ENCODE assay signal across 1 cellular context in the genomic region with DNA sequence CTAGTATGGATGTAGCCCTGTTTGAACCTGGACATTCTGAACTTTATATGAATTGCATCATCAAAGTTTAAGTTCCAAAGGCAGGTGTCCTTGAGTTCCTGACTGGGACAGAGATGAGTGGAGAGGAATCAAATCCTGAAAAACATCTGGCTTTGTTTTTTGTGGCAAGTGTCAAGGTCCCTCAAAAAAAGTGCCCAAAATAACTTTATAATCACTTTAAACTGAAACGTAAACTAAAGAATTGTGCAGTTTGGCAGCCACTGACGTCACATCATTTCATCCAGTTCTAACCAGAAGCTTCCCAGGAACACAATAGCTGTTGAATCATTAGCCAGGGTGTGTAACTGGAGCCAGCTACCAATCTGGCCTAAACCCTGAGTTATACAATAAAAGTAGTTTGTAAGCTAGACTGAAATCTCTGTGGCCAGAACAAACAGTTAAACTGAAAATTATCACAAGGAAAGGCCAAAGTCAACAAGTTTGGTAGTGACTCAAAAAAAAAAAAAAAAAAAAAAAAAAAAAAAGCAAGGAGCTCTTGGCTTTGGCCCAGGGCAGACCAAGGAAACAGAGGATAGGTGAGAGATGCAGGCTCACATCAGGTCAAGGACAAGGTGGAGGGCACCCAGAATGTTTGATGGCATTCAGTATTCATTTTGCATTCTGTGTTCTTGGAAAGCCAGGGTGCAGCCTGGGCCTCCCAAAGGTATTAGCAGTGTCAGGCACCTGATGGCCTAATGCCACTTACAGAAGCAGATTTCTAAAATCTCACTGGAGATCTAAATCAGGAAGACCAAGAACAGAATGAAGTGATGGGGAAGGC.
TF ChIP-seq lines count a peak whose summit lies in the region.

No MANE protein-coding gene starts in this region.

TF ChIP-seq in HepG2, 621 proteins besides CTCF, POLR2A, EP300 and RAD21 (continued from another document and continues in another):
- TF ChIP-seq, protein P1, sequence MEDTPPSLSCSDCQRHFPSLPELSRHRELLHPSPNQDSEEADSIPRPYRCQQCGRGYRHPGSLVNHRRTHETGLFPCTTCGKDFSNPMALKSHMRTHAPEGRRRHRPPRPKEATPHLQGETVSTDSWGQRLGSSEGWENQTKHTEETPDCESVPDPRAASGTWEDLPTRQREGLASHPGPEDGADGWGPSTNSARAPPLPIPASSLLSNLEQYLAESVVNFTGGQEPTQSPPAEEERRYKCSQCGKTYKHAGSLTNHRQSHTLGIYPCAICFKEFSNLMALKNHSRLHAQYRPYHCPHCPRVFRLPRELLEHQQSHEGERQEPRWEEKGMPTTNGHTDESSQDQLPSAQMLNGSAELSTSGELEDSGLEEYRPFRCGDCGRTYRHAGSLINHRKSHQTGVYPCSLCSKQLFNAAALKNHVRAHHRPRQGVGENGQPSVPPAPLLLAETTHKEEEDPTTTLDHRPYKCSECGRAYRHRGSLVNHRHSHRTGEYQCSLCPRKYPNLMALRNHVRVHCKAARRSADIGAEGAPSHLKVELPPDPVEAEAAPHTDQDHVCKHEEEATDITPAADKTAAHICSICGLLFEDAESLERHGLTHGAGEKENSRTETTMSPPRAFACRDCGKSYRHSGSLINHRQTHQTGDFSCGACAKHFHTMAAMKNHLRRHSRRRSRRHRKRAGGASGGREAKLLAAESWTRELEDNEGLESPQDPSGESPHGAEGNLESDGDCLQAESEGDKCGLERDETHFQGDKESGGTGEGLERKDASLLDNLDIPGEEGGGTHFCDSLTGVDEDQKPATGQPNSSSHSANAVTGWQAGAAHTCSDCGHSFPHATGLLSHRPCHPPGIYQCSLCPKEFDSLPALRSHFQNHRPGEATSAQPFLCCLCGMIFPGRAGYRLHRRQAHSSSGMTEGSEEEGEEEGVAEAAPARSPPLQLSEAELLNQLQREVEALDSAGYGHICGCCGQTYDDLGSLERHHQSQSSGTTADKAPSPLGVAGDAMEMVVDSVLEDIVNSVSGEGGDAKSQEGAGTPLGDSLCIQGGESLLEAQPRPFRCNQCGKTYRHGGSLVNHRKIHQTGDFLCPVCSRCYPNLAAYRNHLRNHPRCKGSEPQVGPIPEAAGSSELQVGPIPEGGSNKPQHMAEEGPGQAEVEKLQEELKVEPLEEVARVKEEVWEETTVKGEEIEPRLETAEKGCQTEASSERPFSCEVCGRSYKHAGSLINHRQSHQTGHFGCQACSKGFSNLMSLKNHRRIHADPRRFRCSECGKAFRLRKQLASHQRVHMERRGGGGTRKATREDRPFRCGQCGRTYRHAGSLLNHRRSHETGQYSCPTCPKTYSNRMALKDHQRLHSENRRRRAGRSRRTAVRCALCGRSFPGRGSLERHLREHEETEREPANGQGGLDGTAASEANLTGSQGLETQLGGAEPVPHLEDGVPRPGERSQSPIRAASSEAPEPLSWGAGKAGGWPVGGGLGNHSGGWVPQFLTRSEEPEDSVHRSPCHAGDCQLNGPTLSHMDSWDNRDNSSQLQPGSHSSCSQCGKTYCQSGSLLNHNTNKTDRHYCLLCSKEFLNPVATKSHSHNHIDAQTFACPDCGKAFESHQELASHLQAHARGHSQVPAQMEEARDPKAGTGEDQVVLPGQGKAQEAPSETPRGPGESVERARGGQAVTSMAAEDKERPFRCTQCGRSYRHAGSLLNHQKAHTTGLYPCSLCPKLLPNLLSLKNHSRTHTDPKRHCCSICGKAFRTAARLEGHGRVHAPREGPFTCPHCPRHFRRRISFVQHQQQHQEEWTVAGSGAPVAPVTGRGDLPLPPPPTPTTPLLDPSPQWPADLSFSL (CRISPR knock-in tag; IDR thresholded peaks at IDR 0.05): no peak
- TF ChIP-seq, protein P2, sequence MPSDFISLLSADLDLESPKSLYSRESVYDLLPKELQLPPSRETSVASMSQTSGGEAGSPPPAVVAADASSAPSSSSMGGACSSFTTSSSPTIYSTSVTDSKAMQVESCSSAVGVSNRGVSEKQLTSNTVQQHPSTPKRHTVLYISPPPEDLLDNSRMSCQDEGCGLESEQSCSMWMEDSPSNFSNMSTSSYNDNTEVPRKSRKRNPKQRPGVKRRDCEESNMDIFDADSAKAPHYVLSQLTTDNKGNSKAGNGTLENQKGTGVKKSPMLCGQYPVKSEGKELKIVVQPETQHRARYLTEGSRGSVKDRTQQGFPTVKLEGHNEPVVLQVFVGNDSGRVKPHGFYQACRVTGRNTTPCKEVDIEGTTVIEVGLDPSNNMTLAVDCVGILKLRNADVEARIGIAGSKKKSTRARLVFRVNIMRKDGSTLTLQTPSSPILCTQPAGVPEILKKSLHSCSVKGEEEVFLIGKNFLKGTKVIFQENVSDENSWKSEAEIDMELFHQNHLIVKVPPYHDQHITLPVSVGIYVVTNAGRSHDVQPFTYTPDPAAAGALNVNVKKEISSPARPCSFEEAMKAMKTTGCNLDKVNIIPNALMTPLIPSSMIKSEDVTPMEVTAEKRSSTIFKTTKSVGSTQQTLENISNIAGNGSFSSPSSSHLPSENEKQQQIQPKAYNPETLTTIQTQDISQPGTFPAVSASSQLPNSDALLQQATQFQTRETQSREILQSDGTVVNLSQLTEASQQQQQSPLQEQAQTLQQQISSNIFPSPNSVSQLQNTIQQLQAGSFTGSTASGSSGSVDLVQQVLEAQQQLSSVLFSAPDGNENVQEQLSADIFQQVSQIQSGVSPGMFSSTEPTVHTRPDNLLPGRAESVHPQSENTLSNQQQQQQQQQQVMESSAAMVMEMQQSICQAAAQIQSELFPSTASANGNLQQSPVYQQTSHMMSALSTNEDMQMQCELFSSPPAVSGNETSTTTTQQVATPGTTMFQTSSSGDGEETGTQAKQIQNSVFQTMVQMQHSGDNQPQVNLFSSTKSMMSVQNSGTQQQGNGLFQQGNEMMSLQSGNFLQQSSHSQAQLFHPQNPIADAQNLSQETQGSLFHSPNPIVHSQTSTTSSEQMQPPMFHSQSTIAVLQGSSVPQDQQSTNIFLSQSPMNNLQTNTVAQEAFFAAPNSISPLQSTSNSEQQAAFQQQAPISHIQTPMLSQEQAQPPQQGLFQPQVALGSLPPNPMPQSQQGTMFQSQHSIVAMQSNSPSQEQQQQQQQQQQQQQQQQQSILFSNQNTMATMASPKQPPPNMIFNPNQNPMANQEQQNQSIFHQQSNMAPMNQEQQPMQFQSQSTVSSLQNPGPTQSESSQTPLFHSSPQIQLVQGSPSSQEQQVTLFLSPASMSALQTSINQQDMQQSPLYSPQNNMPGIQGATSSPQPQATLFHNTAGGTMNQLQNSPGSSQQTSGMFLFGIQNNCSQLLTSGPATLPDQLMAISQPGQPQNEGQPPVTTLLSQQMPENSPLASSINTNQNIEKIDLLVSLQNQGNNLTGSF (CRISPR knock-in tag; IDR thresholded peaks at IDR 0.05): no peak
- TF ChIP-seq ZFP41 (CRISPR knock-in tag; IDR thresholded peaks at IDR 0.05; ENCODE audit: borderline replicate concordance): no peak
- no peak for TF ChIP-seq TRIM24 (CRISPR knock-in tag; IDR thresholded peaks at IDR 0.05)
- TF ChIP-seq ZNF891 (CRISPR knock-in tag; IDR thresholded peaks at IDR 0.05): no peak
- TF ChIP-seq, protein P3, sequence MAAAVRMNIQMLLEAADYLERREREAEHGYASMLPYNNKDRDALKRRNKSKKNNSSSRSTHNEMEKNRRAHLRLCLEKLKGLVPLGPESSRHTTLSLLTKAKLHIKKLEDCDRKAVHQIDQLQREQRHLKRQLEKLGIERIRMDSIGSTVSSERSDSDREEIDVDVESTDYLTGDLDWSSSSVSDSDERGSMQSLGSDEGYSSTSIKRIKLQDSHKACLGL (CRISPR knock-in tag; IDR thresholded peaks at IDR 0.05): no peak
- TF ChIP-seq ZNF30 (CRISPR knock-in tag; IDR thresholded peaks at IDR 0.05): no peak
- no peak for TF ChIP-seq ZNF550 (CRISPR knock-in tag; IDR thresholded peaks at IDR 0.05; ENCODE audit: borderline replicate concordance)
- TF ChIP-seq PHF5A (CRISPR knock-in tag; IDR thresholded peaks at IDR 0.05; ENCODE audit: low read depth, unreplicated experiment): no peak
- TF ChIP-seq ZNF138 (CRISPR knock-in tag; IDR thresholded peaks at IDR 0.05; ENCODE audit: low read depth): no peak
- TF ChIP-seq, protein P4, sequence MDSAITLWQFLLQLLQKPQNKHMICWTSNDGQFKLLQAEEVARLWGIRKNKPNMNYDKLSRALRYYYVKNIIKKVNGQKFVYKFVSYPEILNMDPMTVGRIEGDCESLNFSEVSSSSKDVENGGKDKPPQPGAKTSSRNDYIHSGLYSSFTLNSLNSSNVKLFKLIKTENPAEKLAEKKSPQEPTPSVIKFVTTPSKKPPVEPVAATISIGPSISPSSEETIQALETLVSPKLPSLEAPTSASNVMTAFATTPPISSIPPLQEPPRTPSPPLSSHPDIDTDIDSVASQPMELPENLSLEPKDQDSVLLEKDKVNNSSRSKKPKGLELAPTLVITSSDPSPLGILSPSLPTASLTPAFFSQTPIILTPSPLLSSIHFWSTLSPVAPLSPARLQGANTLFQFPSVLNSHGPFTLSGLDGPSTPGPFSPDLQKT (CRISPR knock-in tag; IDR thresholded peaks at IDR 0.05; ENCODE audit: borderline replicate concordance): no peak
- TF ChIP-seq, protein P5, sequence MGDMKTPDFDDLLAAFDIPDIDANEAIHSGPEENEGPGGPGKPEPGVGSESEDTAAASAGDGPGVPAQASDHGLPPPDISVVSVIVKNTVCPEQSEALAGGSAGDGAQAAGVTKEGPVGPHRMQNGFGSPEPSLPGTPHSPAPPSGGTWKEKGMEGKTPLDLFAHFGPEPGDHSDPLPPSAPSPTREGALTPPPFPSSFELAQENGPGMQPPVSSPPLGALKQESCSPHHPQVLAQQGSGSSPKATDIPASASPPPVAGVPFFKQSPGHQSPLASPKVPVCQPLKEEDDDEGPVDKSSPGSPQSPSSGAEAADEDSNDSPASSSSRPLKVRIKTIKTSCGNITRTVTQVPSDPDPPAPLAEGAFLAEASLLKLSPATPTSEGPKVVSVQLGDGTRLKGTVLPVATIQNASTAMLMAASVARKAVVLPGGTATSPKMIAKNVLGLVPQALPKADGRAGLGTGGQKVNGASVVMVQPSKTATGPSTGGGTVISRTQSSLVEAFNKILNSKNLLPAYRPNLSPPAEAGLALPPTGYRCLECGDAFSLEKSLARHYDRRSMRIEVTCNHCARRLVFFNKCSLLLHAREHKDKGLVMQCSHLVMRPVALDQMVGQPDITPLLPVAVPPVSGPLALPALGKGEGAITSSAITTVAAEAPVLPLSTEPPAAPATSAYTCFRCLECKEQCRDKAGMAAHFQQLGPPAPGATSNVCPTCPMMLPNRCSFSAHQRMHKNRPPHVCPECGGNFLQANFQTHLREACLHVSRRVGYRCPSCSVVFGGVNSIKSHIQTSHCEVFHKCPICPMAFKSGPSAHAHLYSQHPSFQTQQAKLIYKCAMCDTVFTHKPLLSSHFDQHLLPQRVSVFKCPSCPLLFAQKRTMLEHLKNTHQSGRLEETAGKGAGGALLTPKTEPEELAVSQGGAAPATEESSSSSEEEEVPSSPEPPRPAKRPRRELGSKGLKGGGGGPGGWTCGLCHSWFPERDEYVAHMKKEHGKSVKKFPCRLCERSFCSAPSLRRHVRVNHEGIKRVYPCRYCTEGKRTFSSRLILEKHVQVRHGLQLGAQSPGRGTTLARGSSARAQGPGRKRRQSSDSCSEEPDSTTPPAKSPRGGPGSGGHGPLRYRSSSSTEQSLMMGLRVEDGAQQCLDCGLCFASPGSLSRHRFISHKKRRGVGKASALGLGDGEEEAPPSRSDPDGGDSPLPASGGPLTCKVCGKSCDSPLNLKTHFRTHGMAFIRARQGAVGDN (CRISPR knock-in tag; IDR thresholded peaks at IDR 0.05): no peak
- TF ChIP-seq SETDB1 (CRISPR knock-in tag; IDR thresholded peaks at IDR 0.05; ENCODE audit: borderline replicate concordance): no peak
- TF ChIP-seq NFYC (CRISPR knock-in tag; IDR thresholded peaks at IDR 0.05): no peak
- TF ChIP-seq ARNT (IDR thresholded peaks at IDR 0.05): no peak
- TF ChIP-seq, protein P6, sequence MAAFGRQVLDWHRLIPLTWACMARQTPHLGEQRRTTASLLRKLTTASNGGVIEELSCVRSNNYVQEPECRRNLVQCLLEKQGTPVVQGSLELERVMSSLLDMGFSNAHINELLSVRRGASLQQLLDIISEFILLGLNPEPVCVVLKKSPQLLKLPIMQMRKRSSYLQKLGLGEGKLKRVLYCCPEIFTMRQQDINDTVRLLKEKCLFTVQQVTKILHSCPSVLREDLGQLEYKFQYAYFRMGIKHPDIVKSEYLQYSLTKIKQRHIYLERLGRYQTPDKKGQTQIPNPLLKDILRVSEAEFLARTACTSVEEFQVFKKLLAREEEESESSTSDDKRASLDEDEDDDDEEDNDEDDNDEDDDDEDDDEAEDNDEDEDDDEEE (CRISPR knock-in tag; IDR thresholded peaks at IDR 0.05): no peak
- TF ChIP-seq ZFP36L2 (CRISPR knock-in tag; IDR thresholded peaks at IDR 0.05): no peak
- TF ChIP-seq, protein P7, sequence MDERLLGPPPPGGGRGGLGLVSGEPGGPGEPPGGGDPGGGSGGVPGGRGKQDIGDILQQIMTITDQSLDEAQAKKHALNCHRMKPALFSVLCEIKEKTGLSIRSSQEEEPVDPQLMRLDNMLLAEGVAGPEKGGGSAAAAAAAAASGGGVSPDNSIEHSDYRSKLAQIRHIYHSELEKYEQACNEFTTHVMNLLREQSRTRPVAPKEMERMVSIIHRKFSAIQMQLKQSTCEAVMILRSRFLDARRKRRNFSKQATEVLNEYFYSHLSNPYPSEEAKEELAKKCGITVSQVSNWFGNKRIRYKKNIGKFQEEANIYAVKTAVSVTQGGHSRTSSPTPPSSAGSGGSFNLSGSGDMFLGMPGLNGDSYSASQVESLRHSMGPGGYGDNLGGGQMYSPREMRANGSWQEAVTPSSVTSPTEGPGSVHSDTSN (CRISPR knock-in tag; IDR thresholded peaks at IDR 0.05): no peak
- TF ChIP-seq, protein P8, sequence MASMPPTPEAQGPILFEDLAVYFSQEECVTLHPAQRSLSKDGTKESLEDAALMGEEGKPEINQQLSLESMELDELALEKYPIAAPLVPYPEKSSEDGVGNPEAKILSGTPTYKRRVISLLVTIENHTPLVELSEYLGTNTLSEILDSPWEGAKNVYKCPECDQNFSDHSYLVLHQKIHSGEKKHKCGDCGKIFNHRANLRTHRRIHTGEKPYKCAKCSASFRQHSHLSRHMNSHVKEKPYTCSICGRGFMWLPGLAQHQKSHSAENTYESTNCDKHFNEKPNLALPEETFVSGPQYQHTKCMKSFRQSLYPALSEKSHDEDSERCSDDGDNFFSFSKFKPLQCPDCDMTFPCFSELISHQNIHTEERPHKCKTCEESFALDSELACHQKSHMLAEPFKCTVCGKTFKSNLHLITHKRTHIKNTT (CRISPR knock-in tag; IDR thresholded peaks at IDR 0.05): no peak
- TF ChIP-seq, protein P9, sequence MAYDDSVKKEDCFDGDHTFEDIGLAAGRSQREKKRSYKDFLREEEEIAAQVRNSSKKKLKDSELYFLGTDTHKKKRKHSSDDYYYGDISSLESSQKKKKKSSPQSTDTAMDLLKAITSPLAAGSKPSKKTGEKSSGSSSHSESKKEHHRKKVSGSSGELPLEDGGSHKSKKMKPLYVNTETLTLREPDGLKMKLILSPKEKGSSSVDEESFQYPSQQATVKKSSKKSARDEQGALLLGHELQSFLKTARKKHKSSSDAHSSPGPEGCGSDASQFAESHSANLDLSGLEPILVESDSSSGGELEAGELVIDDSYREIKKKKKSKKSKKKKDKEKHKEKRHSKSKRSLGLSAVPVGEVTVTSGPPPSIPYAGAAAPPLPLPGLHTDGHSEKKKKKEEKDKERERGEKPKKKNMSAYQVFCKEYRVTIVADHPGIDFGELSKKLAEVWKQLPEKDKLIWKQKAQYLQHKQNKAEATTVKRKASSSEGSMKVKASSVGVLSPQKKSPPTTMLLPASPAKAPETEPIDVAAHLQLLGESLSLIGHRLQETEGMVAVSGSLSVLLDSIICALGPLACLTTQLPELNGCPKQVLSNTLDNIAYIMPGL (CRISPR knock-in tag; IDR thresholded peaks at IDR 0.05; ENCODE audit: borderline replicate concordance in 1 of 2, low read depth in 1 of 2): no peak
- TF ChIP-seq, protein P10, sequence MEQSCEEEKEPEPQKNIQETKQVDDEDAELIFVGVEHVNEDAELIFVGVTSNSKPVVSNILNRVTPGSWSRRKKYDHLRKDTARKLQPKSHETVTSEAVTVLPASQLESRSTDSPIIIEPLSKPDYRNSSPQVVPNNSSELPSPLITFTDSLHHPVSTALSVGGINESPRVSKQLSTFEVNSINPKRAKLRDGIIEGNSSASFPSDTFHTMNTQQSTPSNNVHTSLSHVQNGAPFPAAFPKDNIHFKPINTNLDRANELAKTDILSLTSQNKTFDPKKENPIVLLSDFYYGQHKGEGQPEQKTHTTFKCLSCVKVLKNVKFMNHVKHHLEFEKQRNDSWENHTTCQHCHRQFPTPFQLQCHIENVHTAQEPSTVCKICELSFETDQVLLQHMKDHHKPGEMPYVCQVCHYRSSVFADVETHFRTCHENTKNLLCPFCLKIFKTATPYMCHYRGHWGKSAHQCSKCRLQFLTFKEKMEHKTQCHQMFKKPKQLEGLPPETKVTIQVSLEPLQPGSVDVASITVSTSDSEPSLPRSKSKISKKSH (CRISPR knock-in tag; IDR thresholded peaks at IDR 0.05; ENCODE audit: borderline replicate concordance): no peak
